In the genomic region with DNA sequence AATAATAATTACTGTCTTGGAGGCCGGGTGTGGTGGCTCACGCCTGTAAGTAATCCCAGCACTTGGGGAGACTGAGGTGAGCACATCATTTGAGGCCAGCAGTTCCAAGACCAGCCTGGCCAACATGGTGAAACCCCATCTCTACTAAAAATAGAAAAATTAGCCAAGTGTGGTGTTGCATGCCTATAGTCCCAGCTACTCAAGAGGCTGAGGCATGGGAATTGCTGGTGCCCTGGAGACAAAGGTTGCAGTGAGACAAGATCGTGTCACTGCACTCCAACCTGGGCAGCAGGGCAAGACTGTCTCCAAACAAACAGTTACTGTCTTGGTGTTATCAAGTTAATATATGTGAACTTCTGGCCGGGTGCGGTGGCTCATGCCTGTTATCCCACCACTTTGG, we compare ENCODE assay signal across 27 cellular contexts.
"Had no signal": no experiment of that assay in that cellular context is flagged by ENCODE, and none has a peak within 500 bp of the region (broad histone marks: within the 10 kb centered on the region; RNA-seq: fewer than 3 reads in every experiment).

No MANE protein-coding gene starts in this region.

- H3K27ac ChIP-seq: epithelial cell of prostate, gastroesophageal sphincter, heart left ventricle, hepatocyte, prostate gland, stomach, thyroid gland, vagina had no signal

- H3K27me3 Mint-ChIP-seq: naive thymus-derived CD4-positive, alpha-beta T cell had no signal

- H3K27ac Mint-ChIP-seq: mesothelial cell of epicardium; nephron; stimulated activated effector memory CD8-positive, alpha-beta T cell treated with anti-CD3 and anti-CD28 coated beads, Interleukin-12 subunit alpha, Interleukin-12 subunit beta, amount 100 ng/mL, for 72 hours had no signal

- H3K4me2 ChIP-seq: hepatocyte, smooth muscle cell had no signal

- DNase-seq: cortex of kidney; foreskin fibroblast; heart left ventricle; kidney; mesenchymal stem cell; naive thymus-derived CD4-positive, alpha-beta T cell; nucleus accumbens; right cardiac atrium; stimulated activated CD4-positive, alpha-beta T cell treated with anti-CD3 and anti-CD28 coated beads, Interleukin-12 subunit alpha, Interleukin-12 subunit beta, amount 100 ng/mL, for 4 hours; stimulated activated CD4-positive, alpha-beta T cell treated with anti-CD3 and anti-CD28 coated beads, Interleukin-2, amount 100 ng/mL, for 24 hours; stimulated activated CD4-positive, alpha-beta T cell treated with anti-CD3 and anti-CD28 coated beads, Interleukin-4, amount 100 ng/mL, for 24 hours; stimulated activated naive CD4-positive, alpha-beta T cell treated with Interleukin-2 at 50 U/mL for 16 hours; stomach; thyroid gland; trophoblast cell had no signal

- ATAC-seq: esophagus mucosa; gastroesophageal sphincter; heart left ventricle; left lobe of liver; mucosa of descending colon; naive thymus-derived CD4-positive, alpha-beta T cell; right cardiac atrium; stimulated activated effector memory CD8-positive, alpha-beta T cell treated with anti-CD3 and anti-CD28 coated beads, Interleukin-12 subunit alpha, Interleukin-12 subunit beta, amount 100 ng/mL, for 72 hours had no signal

- H2AFZ ChIP-seq: hepatocyte had no signal

- H3K9me3 Mint-ChIP-seq: mesothelial cell of epicardium; naive thymus-derived CD4-positive, alpha-beta T cell; nephron; stimulated activated effector memory CD8-positive, alpha-beta T cell treated with anti-CD3 and anti-CD28 coated beads, Interleukin-12 subunit alpha, Interleukin-12 subunit beta, amount 100 ng/mL, for 72 hours had no signal

- H3K27me3 ChIP-seq: gastroesophageal sphincter, heart left ventricle, hepatocyte, stomach, thyroid gland, vagina had no signal

- H3K4me1 Mint-ChIP-seq: nephron had no signal

- H3K4me1 ChIP-seq: prostate gland had no signal

- H3K9me3 ChIP-seq: gastroesophageal sphincter, heart left ventricle, mucosa of descending colon, prostate gland, stomach, thyroid gland, vagina had no signal

- H3K4me3 ChIP-seq: gastroesophageal sphincter, heart left ventricle, hepatocyte, mucosa of descending colon, prostate gland, smooth muscle cell, stomach, thyroid gland, vagina had no signal

- H3K4me3 Mint-ChIP-seq: mesothelial cell of epicardium; naive thymus-derived CD4-positive, alpha-beta T cell; stimulated activated effector memory CD8-positive, alpha-beta T cell treated with anti-CD3 and anti-CD28 coated beads, Interleukin-12 subunit alpha, Interleukin-12 subunit beta, amount 100 ng/mL, for 72 hours had no signal
